In the genomic region with DNA sequence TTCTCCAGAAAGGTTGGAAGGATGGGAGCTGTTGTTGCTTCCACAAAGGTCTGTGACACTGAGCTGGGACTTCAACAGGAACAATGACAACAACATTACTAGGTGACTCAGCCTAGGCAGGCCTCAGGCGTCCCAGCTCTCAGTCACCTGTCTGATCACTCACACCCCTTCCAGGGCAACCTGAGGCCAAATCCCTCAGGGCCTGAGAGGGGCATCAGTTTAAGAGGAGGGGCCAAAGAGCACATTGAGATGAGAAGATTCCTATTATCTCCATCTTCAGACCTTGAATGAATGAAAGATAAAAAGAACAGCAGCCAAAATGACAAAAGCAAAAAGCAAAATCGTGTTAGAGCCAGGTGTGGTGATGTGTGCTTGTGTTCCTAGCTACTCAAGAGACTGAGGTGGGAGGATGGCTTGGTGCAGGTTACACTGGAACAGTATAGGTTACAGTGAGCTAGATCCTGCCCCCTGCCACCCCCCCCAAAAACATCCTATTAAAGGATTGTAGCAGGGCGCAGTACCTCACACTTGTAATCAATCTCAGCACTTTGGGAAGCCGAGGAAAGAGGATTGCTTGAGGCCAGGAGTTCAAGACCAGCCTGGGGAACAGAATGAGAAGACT, we compare ENCODE assay signal across 21 cellular contexts. TPM values are rescaled to one million over a fixed set of nuclear protein-coding genes. Genes with fewer than 3 reads are reported as not detected.
DNase-seq lines count a peak whose midpoint lies in the region; ATAC-seq and TF ChIP-seq lines count a peak whose summit lies in the region.
"Had no signal": no experiment of that assay in that cellular context is flagged by ENCODE, and none has a peak within 500 bp of the region (broad histone marks: within the 10 kb centered on the region; RNA-seq: fewer than 3 reads in every experiment).

A gene with protein sequence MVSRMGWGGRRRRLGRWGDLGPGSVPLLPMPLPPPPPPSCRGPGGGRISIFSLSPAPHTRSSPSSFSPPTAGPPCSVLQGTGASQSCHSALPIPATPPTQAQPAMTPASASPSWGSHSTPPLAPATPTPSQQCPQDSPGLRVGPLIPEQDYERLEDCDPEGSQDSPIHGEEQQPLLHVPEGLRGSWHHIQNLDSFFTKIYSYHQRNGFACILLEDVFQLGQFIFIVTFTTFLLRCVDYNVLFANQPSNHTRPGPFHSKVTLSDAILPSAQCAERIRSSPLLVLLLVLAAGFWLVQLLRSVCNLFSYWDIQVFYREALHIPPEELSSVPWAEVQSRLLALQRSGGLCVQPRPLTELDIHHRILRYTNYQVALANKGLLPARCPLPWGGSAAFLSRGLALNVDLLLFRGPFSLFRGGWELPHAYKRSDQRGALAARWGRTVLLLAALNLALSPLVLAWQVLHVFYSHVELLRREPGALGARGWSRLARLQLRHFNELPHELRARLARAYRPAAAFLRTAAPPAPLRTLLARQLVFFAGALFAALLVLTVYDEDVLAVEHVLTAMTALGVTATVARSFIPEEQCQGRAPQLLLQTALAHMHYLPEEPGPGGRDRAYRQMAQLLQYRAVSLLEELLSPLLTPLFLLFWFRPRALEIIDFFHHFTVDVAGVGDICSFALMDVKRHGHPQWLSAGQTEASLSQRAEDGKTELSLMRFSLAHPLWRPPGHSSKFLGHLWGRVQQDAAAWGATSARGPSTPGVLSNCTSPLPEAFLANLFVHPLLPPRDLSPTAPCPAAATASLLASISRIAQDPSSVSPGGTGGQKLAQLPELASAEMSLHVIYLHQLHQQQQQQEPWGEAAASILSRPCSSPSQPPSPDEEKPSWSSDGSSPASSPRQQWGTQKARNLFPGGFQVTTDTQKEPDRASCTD (minus strand): TSS at position 60 of the 622 bp plus-strand sequence. CDS start 71 bp downstream, outside the sequence.

- peak; percentile 22 for DNase-seq in NCI-H2107 treated with DMSO at 0.1 percent for 48 hours (lab: John Stamatoyannopoulos, UW; ENCODE audit: unreplicated experiment)
- no peak for DNase-seq in NCI-H2107 (lab: John Stamatoyannopoulos, UW)
- DNase-seq in epithelial cell of esophagus (ENCODE audit: low read depth), result peak; percentile 43
- no peak for DNase-seq in neuronal stem cell (ENCODE audit: low spot score)
- DNase-seq in HFFc6, result no peak
- no peak for DNase-seq in NOMO-1 (lab: John Stamatoyannopoulos, UW; ENCODE audit: unreplicated experiment in 2 of 2)
- DNase-seq: BE2C, hippocampal formation, NCI-H1436 treated with DMSO at 0.1 percent for 48 hours, NCI-H446 treated with DMSO at 0.1 percent for 48 hours, SHP77, tibial artery had no signal

- H3K79me1 ChIP-seq in neuronal stem cell (ENCODE audit: low read depth, low read length), result peaks cover 2% of the 10 kb centered on the region

- H2BK120ac ChIP-seq in neuronal stem cell (ENCODE audit: low read depth, low read length), result peak within 1 kb of the TSS; percentile 56

- H3K27ac Mint-ChIP-seq in IgD-negative memory B cell, result peak within 1 kb of the TSS in 1 of 3 donors; percentile 87
- H3K27ac Mint-ChIP-seq in HFFc6, result no peak within 1 kb of the TSS
- H3K27ac Mint-ChIP-seq: activated naive CD8-positive, alpha-beta T cell had no signal

- H2AK5ac ChIP-seq in neuronal stem cell (ENCODE audit: low read depth, low read length), result peak within 1 kb of the TSS; percentile 72

- no peak within 1 kb of the TSS for H2AFZ ChIP-seq in neuronal stem cell (ENCODE audit: low read length)
- H2AFZ ChIP-seq: parathyroid adenoma had no signal

- H3K4me3 Mint-ChIP-seq in IgD-negative memory B cell (peak within 1 kb of the TSS in 1 of 4 donors; percentile 52), HFFc6 (no peak within 1 kb of the TSS)
- H3K4me3 Mint-ChIP-seq: activated naive CD8-positive, alpha-beta T cell had no signal

- peak within 1 kb of the TSS; percentile 1 for H4K8ac ChIP-seq in neuronal stem cell (ENCODE audit: low read depth, low read length)

- H2BK5ac ChIP-seq in neuronal stem cell (ENCODE audit: low read length), result peak within 1 kb of the TSS; percentile 73

- peak within 1 kb of the TSS; percentile 81 for H2BK15ac ChIP-seq in neuronal stem cell (ENCODE audit: low read length)

- no peak for ATAC-seq in HG03095 (IDR thresholded peaks at IDR 0.05; ENCODE audit: unreplicated experiment)
- ATAC-seq: activated CD4-positive, CD25-positive, alpha-beta regulatory T cell treated with anti-CD3 and anti-CD28 coated beads, Interleukin-2, amount 50 U/mL, for 24 hours had no signal

- H3K14ac ChIP-seq in neuronal stem cell (ENCODE audit: low read length), result no peak within 1 kb of the TSS

- H3K4ac ChIP-seq in neuronal stem cell (ENCODE audit: low read length), result peak within 1 kb of the TSS; percentile 72

- H3K9ac ChIP-seq in neuronal stem cell (ENCODE audit: low read depth, low read length, poor library complexity), result no peak within 1 kb of the TSS
- H3K9ac ChIP-seq: parathyroid adenoma had no signal

- no peak within 1 kb of the TSS for H3K4me2 ChIP-seq in neuronal stem cell (ENCODE audit: insufficient read depth, low read length, poor library complexity, severe bottlenecking)

- no peak within 1 kb of the TSS for H3K4me3 ChIP-seq in epithelial cell of esophagus (ENCODE audit: low read length)
- H3K4me3 ChIP-seq in neuronal stem cell (ENCODE audit: low read length in 2 of 2), result no peak within 1 kb of the TSS
- H3K4me3 ChIP-seq: skin epidermis, tibial artery had no signal

- H2BK12ac ChIP-seq in neuronal stem cell (ENCODE audit: low read length), result peak within 1 kb of the TSS; percentile 69

- H3K36me3 ChIP-seq in neuronal stem cell (replicated peaks in 1 of 2; ENCODE audit: control insufficient read depth in 2 of 2, insufficient read depth in 2 of 2, low read length in 2 of 2), result no peaks in the 10 kb centered on the region
- H3K36me3 ChIP-seq: BE2C, tibial artery had no signal

- H3K23ac ChIP-seq in neuronal stem cell (ENCODE audit: low read depth, low read length, poor library complexity), result peak within 1 kb of the TSS; percentile 87

- peaks cover 21% of the 10 kb centered on the region for H3K27me3 Mint-ChIP-seq in IgD-negative memory B cell
- H3K27me3 Mint-ChIP-seq in HFFc6 (ENCODE audit: insufficient read depth), result peaks cover 21% of the 10 kb centered on the region

- no peak within 1 kb of the TSS for H3K27ac ChIP-seq in neuronal stem cell (replicated peaks; ENCODE audit: low read length)
- H3K27ac ChIP-seq: 22Rv1, HL-60, parathyroid adenoma, tibial artery had no signal

- H3K4me1 ChIP-seq in neuronal stem cell (ENCODE audit: control insufficient read depth in 2 of 2, insufficient read depth in 1 of 2, low read depth in 1 of 2, low read length in 2 of 2), result peaks cover 22 to 30% of the 10 kb centered on the region in 2 donors
- H3K4me1 ChIP-seq: BE2C had no signal

- no peaks in the 10 kb centered on the region for H3K27me3 ChIP-seq in neuronal stem cell (ENCODE audit: control insufficient read depth in 3 of 3, insufficient read depth in 3 of 3, low read depth in 1 of 3, low read length in 3 of 3)
- H3K27me3 ChIP-seq: BE2C had no signal

- peaks cover 13 to 21% (median 18%) of the 10 kb centered on the region in 3 donors for H3K4me1 Mint-ChIP-seq in IgD-negative memory B cell
- H3K4me1 Mint-ChIP-seq in HFFc6 (ENCODE audit: low read depth), result peaks cover 42% of the 10 kb centered on the region

- no peak within 1 kb of the TSS for H4K91ac ChIP-seq in neuronal stem cell (ENCODE audit: low read depth, low read length, poor library complexity)

- no peak for TF ChIP-seq CTCF in epithelial cell of esophagus (IDR thresholded peaks at IDR 0.05; ENCODE audit: insufficient read depth, low read depth, low read length, missing control alignments)
- no peak for TF ChIP-seq CTCF in HFFc6 (IDR thresholded peaks at IDR 0.05)

- H3K9me3 Mint-ChIP-seq in IgD-negative memory B cell, result no peaks in the 10 kb centered on the region
- H3K9me3 Mint-ChIP-seq in HFFc6, result no peaks in the 10 kb centered on the region

- peaks cover 6% of the 10 kb centered on the region for H3K36me3 Mint-ChIP-seq in IgD-negative memory B cell
- peaks cover 7% of the 10 kb centered on the region for H3K36me3 Mint-ChIP-seq in HFFc6 (ENCODE audit: low read depth)
- H3K36me3 Mint-ChIP-seq: activated naive CD8-positive, alpha-beta T cell had no signal

- H3K18ac ChIP-seq in neuronal stem cell (ENCODE audit: low read length), result peak within 1 kb of the TSS; percentile 84

- no CpG with 5 or more reads among the region's 4 CpGs for WGBS in neuronal stem cell (ENCODE audit: extremely low coverage in 2 of 2, insufficient read length in 2 of 2, insufficient replicate concordance in 1 of 2), 2 donors

- no peaks in the 10 kb centered on the region for H3K9me3 ChIP-seq in neuronal stem cell (replicated peaks in 1 of 2; ENCODE audit: control insufficient read depth in 2 of 2, insufficient read depth in 1 of 2, low read depth in 1 of 2, low read length in 2 of 2)
- H3K9me3 ChIP-seq: BE2C, tibial artery had no signal

RNA-seq across cellular contexts. Expression of the gene that starts here (rescaled TPM):
- polyA plus RNA-seq in IgD-negative memory B cell, result 11.2 TPM
- polyA plus RNA-seq in neuronal stem cell (2013, experiment 1 of 2), result 6.3 TPM
- 5.0 TPM for polyA plus RNA-seq in neuronal stem cell (2013, experiment 2 of 2)
- under 1 TPM; 0.11 to 0.94 (median 0.18) TPM for total RNA-seq in HFFc6 (2021; fragmentation: NEBNext Ultra II Directional; extraction: Animal tissue kit (Norgen Biotek cat#: 25700))
- total RNA-seq: Daoy had no signal

Comparison
In these comparisons a context has a peak if more than half of its experiments do, and no peak if none do; other contexts are left out.
1. DNase-seq: peak in NCI-H2107 treated with DMSO at 0.1 percent for 48 hours (single experiment) and epithelial cell of esophagus (single experiment); none in NCI-H2107 (single experiment), neuronal stem cell (single experiment), HFFc6 (single experiment) and NOMO-1 (0 of 2).